8 cellular contexts compared by ENCODE assay signal in genomic region chr2:86000131-86000937, GRCh38.
DNase-seq lines count a peak whose midpoint lies in the region; ATAC-seq and TF ChIP-seq lines count a peak whose summit lies in the region.

No MANE protein-coding gene starts in this region.

- no peaks in the 10 kb centered on the region for H3K27me3 Mint-ChIP-seq in CD4-positive, alpha-beta T cell
- H3K27me3 Mint-ChIP-seq in activated naive CD8-positive, alpha-beta T cell treated with anti-CD3 and anti-CD28 coated beads, Interleukin-2, amount 50 U/mL, for 24 hours, result peaks cover 2% of the 10 kb centered on the region
- peaks cover 5% of the 10 kb centered on the region for H3K27me3 Mint-ChIP-seq in nephron (ENCODE audit: low read depth)

- peaks cover 6% of the 10 kb centered on the region for H3K36me3 Mint-ChIP-seq in CD4-positive, alpha-beta T cell (ENCODE audit: low read depth)
- H3K36me3 Mint-ChIP-seq in activated naive CD8-positive, alpha-beta T cell treated with anti-CD3 and anti-CD28 coated beads, Interleukin-2, amount 50 U/mL, for 24 hours (ENCODE audit: low read depth), result peaks cover 5% of the 10 kb centered on the region
- peaks cover 5% of the 10 kb centered on the region for H3K36me3 Mint-ChIP-seq in nephron (ENCODE audit: low read depth)

- ATAC-seq in CD4-positive, alpha-beta T cell (ENCODE audit: poor library complexity), result no peak
- no peak for ATAC-seq in activated naive CD8-positive, alpha-beta T cell treated with anti-CD3 and anti-CD28 coated beads, Interleukin-2, amount 50 U/mL, for 24 hours
- ATAC-seq in GM19463 (IDR thresholded peaks at IDR 0.05; ENCODE audit: unreplicated experiment), result no peak
- no peak for ATAC-seq in GM19455 (IDR thresholded peaks at IDR 0.05; ENCODE audit: unreplicated experiment)

- H3K27me3 ChIP-seq in CD4-positive, alpha-beta T cell (ENCODE audit: control insufficient read depth, insufficient read depth, low read length), result no peaks in the 10 kb centered on the region

- no peaks in the 10 kb centered on the region for H3K9me3 Mint-ChIP-seq in CD4-positive, alpha-beta T cell
- peaks cover 8% of the 10 kb centered on the region for H3K9me3 Mint-ChIP-seq in activated naive CD8-positive, alpha-beta T cell treated with anti-CD3 and anti-CD28 coated beads, Interleukin-2, amount 50 U/mL, for 24 hours
- H3K9me3 Mint-ChIP-seq in nephron, result peaks cover 11% of the 10 kb centered on the region

- peak overlapping the region; percentile 60 for H3K27ac ChIP-seq in CD4-positive, alpha-beta T cell (ENCODE audit: low read depth, low read length)

- POLR2A ChIA-PET in CD4-positive, alpha-beta T cell (lab: Charles Lee), result no interaction called here

- DNase-seq in CD4-positive, alpha-beta T cell, result peak in 1 of 10 experiments; percentile 16
- DNase-seq in Kasumi-1 (lab: John Stamatoyannopoulos, UW), result peak; percentile 45 to 66
- DNase-seq in activated naive CD8-positive, alpha-beta T cell treated with anti-CD3 and anti-CD28 coated beads, Interleukin-2, amount 50 U/mL, for 24 hours, result no peak
- DNase-seq in hippocampal formation (lab: John Stamatoyannopoulos, UW), result no peak
- DNase-seq in kidney tubule cell (ENCODE audit: low spot score), result no peak

- CTCF ChIA-PET in CD4-positive, alpha-beta T cell (lab: Charles Lee), result no interaction called here

- H3K9me3 ChIP-seq in CD4-positive, alpha-beta T cell (ENCODE audit: control insufficient read depth, low read length), result no peaks in the 10 kb centered on the region

- peaks cover 42% of the 10 kb centered on the region for H3K4me1 Mint-ChIP-seq in CD4-positive, alpha-beta T cell (ENCODE audit: low read depth)
- H3K4me1 Mint-ChIP-seq in activated naive CD8-positive, alpha-beta T cell treated with anti-CD3 and anti-CD28 coated beads, Interleukin-2, amount 50 U/mL, for 24 hours, result peaks cover 55% of the 10 kb centered on the region
- peaks cover 55% of the 10 kb centered on the region for H3K4me1 Mint-ChIP-seq in nephron

- peak overlapping the region; percentile 83 for H3K27ac Mint-ChIP-seq in CD4-positive, alpha-beta T cell
- peak overlapping the region; percentile 86 for H3K27ac Mint-ChIP-seq in activated naive CD8-positive, alpha-beta T cell treated with anti-CD3 and anti-CD28 coated beads, Interleukin-2, amount 50 U/mL, for 24 hours
- peak overlapping the region; percentile 80 to 96 (median 94) for H3K27ac Mint-ChIP-seq in nephron

- no peak for TF ChIP-seq CTCF in CD4-positive, alpha-beta T cell (IDR thresholded peaks at IDR 0.05)
- TF ChIP-seq CTCF in nephron (IDR thresholded peaks at IDR 0.05; ENCODE audit: unreplicated experiment in 3 of 3), result no peak

- H3K4me3 Mint-ChIP-seq in CD4-positive, alpha-beta T cell, result peak overlapping the region; percentile 18
- H3K4me3 Mint-ChIP-seq in activated naive CD8-positive, alpha-beta T cell treated with anti-CD3 and anti-CD28 coated beads, Interleukin-2, amount 50 U/mL, for 24 hours, result no peak overlapping the region
- H3K4me3 Mint-ChIP-seq in nephron, result peak overlapping the region in 2 of 3 experiments; percentile 16

- intact Hi-C loops in CD4-positive, alpha-beta T cell (cut with DNase I, micrococcal nuclease), result no loop called here

Comparison
In these comparisons a context has a peak if more than half of its experiments do, and no peak if none do; other contexts are left out.
1. DNase-seq: peak in Kasumi-1 (2 of 2); none in activated naive CD8-positive, alpha-beta T cell treated with anti-CD3 and anti-CD28 coated beads, Interleukin-2, amount 50 U/mL, for 24 hours (single experiment), hippocampal formation (0 of 2) and kidney tubule cell (single experiment).
2. Peak in every context shown above with its lines, with median percentiles within 50 percentile points of each other: H3K27ac Mint-ChIP-seq.